Comparison of ENCODE assay signal across 16 cellular contexts in the genomic region with DNA sequence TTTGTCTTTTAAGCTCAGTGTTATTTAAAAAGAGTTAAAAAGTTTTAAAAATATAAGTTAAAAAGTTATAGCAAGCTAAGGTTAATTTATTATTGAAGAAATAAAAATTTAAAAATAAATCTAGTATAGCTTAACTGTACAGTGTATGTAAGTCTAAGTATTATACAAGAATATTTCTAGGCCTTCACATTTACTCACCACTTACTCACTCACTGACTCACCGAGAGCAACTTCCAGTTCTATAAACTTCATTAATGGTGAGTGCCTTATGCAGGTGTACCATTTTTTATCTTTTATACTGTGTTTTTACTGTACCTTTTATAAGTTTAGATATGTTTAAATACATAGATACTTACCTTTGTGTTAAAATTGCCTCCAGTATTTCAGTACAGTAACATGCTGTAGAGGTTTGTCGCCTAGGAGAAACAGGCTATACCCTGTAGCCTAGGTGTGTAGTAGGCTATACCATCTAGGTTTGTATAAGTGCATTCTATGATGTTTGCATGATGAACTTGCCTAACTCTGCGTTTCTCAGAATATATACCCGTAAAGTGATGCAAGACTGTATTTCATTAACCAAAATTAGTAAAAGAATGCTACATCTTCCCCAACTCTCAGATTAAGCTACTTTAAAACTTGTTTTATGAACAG.
A peak's percentile ranks its signal among the peaks of the same experiment; 100 is the strongest.
DNase-seq lines count a peak whose midpoint lies in the region; ATAC-seq, FAIRE-seq and TF ChIP-seq lines count a peak whose summit lies in the region.
"Had no signal": no experiment of that assay in that cellular context is flagged by ENCODE, and none has a peak within 500 bp of the region (broad histone marks: within the 10 kb centered on the region; RNA-seq: fewer than 3 reads in every experiment).

No MANE protein-coding gene starts in this region.

- FAIRE-seq in endothelial cell of umbilical vein (lab: Jason Lieb, UNC) = no peak

- intact Hi-C loops in endothelial cell of umbilical vein (cut with micrococcal nuclease) (no loop called here), PC-9 (cut with micrococcal nuclease; ENCODE audit: unreplicated experiment) (no loop called here)

- CTCF ChIA-PET in endothelial cell of umbilical vein (lab: Charles Lee) (interaction anchor here (1.3 kb wide), 1 partner anchor 12 kb away, joined by 4 read pairs; no protein-coding TSS in a partner anchor), PC-9 (lab: Charles Lee) (no interaction called here)

- no peaks in the 10 kb centered on the region for H3K9me1 ChIP-seq in endothelial cell of umbilical vein (replicated peaks; ENCODE audit: control insufficient read depth, extremely low read depth, insufficient read depth, low read length)

- no peaks in the 10 kb centered on the region for H3K27me3 ChIP-seq in OCI-LY1 (ENCODE audit: insufficient read depth, low read length)
- H3K27me3 ChIP-seq in endothelial cell of umbilical vein (ENCODE audit: control insufficient read depth in 2 of 2, insufficient read depth in 2 of 2, low read length in 2 of 2) = no peaks in the 10 kb centered on the region
- H3K27me3 ChIP-seq in WERI-Rb-1 (ENCODE audit: insufficient read depth, low read depth, severe bottlenecking) = peaks cover 2% of the 10 kb centered on the region
- no peaks in the 10 kb centered on the region for H3K27me3 ChIP-seq in PC-9 (ENCODE audit: insufficient read depth, low read depth)

- H3K9ac ChIP-seq in OCI-LY1 (ENCODE audit: low read length) (no peak overlapping the region), endothelial cell of umbilical vein (replicated peaks; ENCODE audit: extremely low read depth, insufficient read depth, low read length) (no peak overlapping the region)

- no peak for DNase-seq in activated CD4-positive, CD25-positive, alpha-beta regulatory T cell treated with anti-CD3 and anti-CD28 coated beads, Interleukin-2, amount 50 U/mL, for 72 hours
- DNase-seq in endothelial cell of umbilical vein (ENCODE audit: low read depth, low spot score) (no peak), renal cortical epithelial cell (ENCODE audit: low read depth) (peak; percentile 52), GOT3 (lab: John Stamatoyannopoulos, UW) (no peak), WERI-Rb-1 (no peak), PC-9 (no peak)
- DNase-seq: activated CD8-positive, alpha-beta memory T cell treated with anti-CD3 and anti-CD28 coated beads for 24 hours; activated gamma-delta T cell; CD8-positive, alpha-beta T cell; Kasumi-1; mucosa of descending colon; NCI-H1694; NCI-H446 treated with DMSO at 0.1 percent for 48 hours had no signal

- H3K79me2 ChIP-seq in OCI-LY1 (ENCODE audit: insufficient read depth, low read length) (no peaks in the 10 kb centered on the region), endothelial cell of umbilical vein (ENCODE audit: control insufficient read depth, insufficient read depth, low read length) (no peaks in the 10 kb centered on the region), PC-9 (ENCODE audit: low read depth) (no peaks in the 10 kb centered on the region)

- H2AFZ ChIP-seq in OCI-LY1 (ENCODE audit: low read length) = no peak overlapping the region
- H2AFZ ChIP-seq in endothelial cell of umbilical vein (ENCODE audit: low read depth, low read length) = no peak overlapping the region
- no peak overlapping the region for H2AFZ ChIP-seq in PC-9

- H3K4me2 ChIP-seq in OCI-LY1 (ENCODE audit: low read length) = no peak overlapping the region
- H3K4me2 ChIP-seq in endothelial cell of umbilical vein (ENCODE audit: insufficient read depth, low read length) = no peak overlapping the region
- no peak overlapping the region for H3K4me2 ChIP-seq in PC-9

- H3K27ac ChIP-seq in OCI-LY1 (ENCODE audit: low read depth, low read length, poor library complexity, severe bottlenecking) = peak overlapping the region; percentile 74
- no peak overlapping the region for H3K27ac ChIP-seq in endothelial cell of umbilical vein (ENCODE audit: insufficient read depth, low read depth, low read length)
- H3K27ac ChIP-seq in WERI-Rb-1 = no peak overlapping the region
- H3K27ac ChIP-seq in PC-9 = no peak overlapping the region
- H3K27ac ChIP-seq: 22Rv1 had no signal

- H3K36me3 ChIP-seq in OCI-LY1 (ENCODE audit: insufficient read depth, low read length) (no peaks in the 10 kb centered on the region), endothelial cell of umbilical vein (ENCODE audit: control insufficient read depth in 2 of 2, extremely low read depth in 1 of 2, insufficient read depth in 2 of 2, low read length in 2 of 2) (no peaks in the 10 kb centered on the region), WERI-Rb-1 (no peaks in the 10 kb centered on the region), PC-9 (ENCODE audit: low read depth) (no peaks in the 10 kb centered on the region)

- ATAC-seq in activated CD4-positive, CD25-positive, alpha-beta regulatory T cell treated with anti-CD3 and anti-CD28 coated beads, Interleukin-2, amount 50 U/mL, for 24 hours = peak; percentile 55 to 64
- ATAC-seq: CD8-positive, alpha-beta T cell; mucosa of descending colon had no signal

- TF ChIP-seq POLR2A in endothelial cell of umbilical vein (IDR thresholded peaks at IDR 0.05; ENCODE audit: low read depth, low read length) = no peak

- H3K9me2 ChIP-seq in OCI-LY1 (ENCODE audit: low read depth, low read length) (no peaks in the 10 kb centered on the region), PC-9 (ENCODE audit: insufficient read depth) (no peaks in the 10 kb centered on the region)

- BruUV-seq in endothelial cell of umbilical vein (replicated peaks; lab: Mats Ljungman, UMichigan) (no TSS peak), PC-9 (replicated peaks; lab: Mats Ljungman, UMichigan) (no TSS peak)

- H3K4me3 ChIP-seq in OCI-LY1 (ENCODE audit: low read depth, low read length, poor library complexity, severe bottlenecking) = no peak overlapping the region
- H3K4me3 ChIP-seq in endothelial cell of umbilical vein (replicated peaks in 1 of 3; ENCODE audit: insufficient read depth in 1 of 3, low read depth in 1 of 3, low read length in 3 of 3) = no peak overlapping the region
- H3K4me3 ChIP-seq in WERI-Rb-1 (ENCODE audit: low read depth, low read length) = no peak overlapping the region
- H3K4me3 ChIP-seq in PC-9 = no peak overlapping the region
- H3K4me3 ChIP-seq: mucosa of descending colon had no signal

- peaks cover 57% of the 10 kb centered on the region for H3K4me1 ChIP-seq in OCI-LY1 (ENCODE audit: insufficient read depth, low read length, severe bottlenecking)
- no peaks in the 10 kb centered on the region for H3K4me1 ChIP-seq in endothelial cell of umbilical vein (ENCODE audit: control insufficient read depth, extremely low read depth, insufficient read depth, low read length)
- H3K4me1 ChIP-seq in PC-9 (replicated peaks; ENCODE audit: insufficient read depth) = no peaks in the 10 kb centered on the region

- H3K9me3 ChIP-seq in OCI-LY1 (ENCODE audit: low read length) = no peaks in the 10 kb centered on the region
- H3K9me3 ChIP-seq in endothelial cell of umbilical vein (replicated peaks; ENCODE audit: control insufficient read depth, insufficient read depth, low read length) = no peaks in the 10 kb centered on the region
- H3K9me3 ChIP-seq in WERI-Rb-1 (ENCODE audit: severe bottlenecking) = no peaks in the 10 kb centered on the region
- no peaks in the 10 kb centered on the region for H3K9me3 ChIP-seq in PC-9 (ENCODE audit: insufficient read depth, low read depth)
- H3K9me3 ChIP-seq: mucosa of descending colon had no signal

- POLR2A ChIA-PET in endothelial cell of umbilical vein (lab: Charles Lee) = no interaction called here
- POLR2A ChIA-PET in PC-9 (lab: Charles Lee; ENCODE audit: unreplicated experiment) = interaction anchor here (0.6 kb wide), 1 partner anchor 14 kb away, joined by 7 read pairs; no protein-coding TSS in a partner anchor

- dilution Hi-C loops in endothelial cell of umbilical vein (cut with MboI; ENCODE audit: extremely low pct_ligation_motif_present, low sequenced_read_pairs) = no loop called here

- H4K20me1 ChIP-seq in OCI-LY1 (ENCODE audit: insufficient read depth, low read length) (no peaks in the 10 kb centered on the region), endothelial cell of umbilical vein (replicated peaks; ENCODE audit: control insufficient read depth, extremely low read depth, insufficient read depth, low read length) (no peaks in the 10 kb centered on the region), PC-9 (ENCODE audit: insufficient read depth) (no peaks in the 10 kb centered on the region)

- TF ChIP-seq CTCF in OCI-LY1 (IDR thresholded peaks at IDR 0.05; ENCODE audit: low read length) (no peak), endothelial cell of umbilical vein (IDR thresholded peaks at IDR 0.05; ENCODE audit: extremely low read depth in 1 of 2, insufficient read depth in 1 of 2, low read depth in 1 of 2, low read length in 2 of 2) (no peak), WERI-Rb-1 (IDR thresholded peaks at IDR 0.05; ENCODE audit: low read depth, low read length) (no peak), PC-9 (conservative IDR thresholded peaks at IDR 0.05) (no peak)

- H3F3A ChIP-seq in OCI-LY1 (ENCODE audit: insufficient read depth, low read length) (no peaks in the 10 kb centered on the region), PC-9 (ENCODE audit: insufficient read depth, low read depth) (no peaks in the 10 kb centered on the region)

TF ChIP-seq in endothelial cell of umbilical vein, 7 proteins besides CTCF, POLR2A, EP300 and RAD21:
- no peak for TF ChIP-seq JUN (IDR thresholded peaks at IDR 0.05; ENCODE audit: borderline replicate concordance, insufficient read depth, insufficient read length, low read depth)
- no peak for TF ChIP-seq MYC (IDR thresholded peaks at IDR 0.05; ENCODE audit: low read depth, low read length)
- TF ChIP-seq FOS (IDR thresholded peaks at IDR 0.05; ENCODE audit: borderline replicate concordance, insufficient read depth, low read length) = peak; percentile 18
TF ChIP-seq in endothelial cell of umbilical vein: peak in this region for 1.
